Comparison of ENCODE assay signal across 19 cellular contexts in the genomic region with DNA sequence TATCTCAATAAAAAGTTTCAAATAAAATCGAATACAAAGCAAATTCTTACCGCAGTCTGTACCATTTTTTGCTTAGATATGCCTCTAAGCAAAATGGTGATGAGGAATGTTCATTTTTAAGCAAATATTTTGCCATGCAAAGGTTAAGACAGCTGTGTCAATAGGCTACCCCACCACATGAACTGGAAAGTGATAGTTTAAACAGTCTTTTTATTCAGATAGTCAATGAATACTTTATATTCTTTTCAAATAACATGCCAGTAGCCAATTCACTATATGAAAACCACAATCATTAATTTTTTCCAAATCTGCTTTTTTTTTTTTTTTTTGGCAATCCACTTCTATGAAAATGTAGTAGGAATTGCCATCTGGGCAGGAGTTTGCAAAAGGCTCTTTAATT.
DNase-seq lines count a peak whose midpoint lies in the region; TF ChIP-seq lines count a peak whose summit lies in the region.
"Had no signal": no experiment of that assay in that cellular context is flagged by ENCODE, and none has a peak within 500 bp of the region (broad histone marks: within the 10 kb centered on the region; RNA-seq: fewer than 3 reads in every experiment).

No MANE protein-coding gene starts in this region.

- peak overlapping the region; percentile 42 for H3K4me3 ChIP-seq in endodermal cell (ENCODE audit: low read length)
- no peak overlapping the region for H3K4me3 ChIP-seq in ovary
- H3K4me3 ChIP-seq: BLaER1, HAP-1 had no signal

- H3K9me3 Mint-ChIP-seq in endodermal cell (peaks cover 43% of the 10 kb centered on the region), mesothelial cell of epicardium (peaks cover 25% of the 10 kb centered on the region)
- H3K9me3 Mint-ChIP-seq: HFFc6 had no signal

- peaks cover 17% of the 10 kb centered on the region for H3K4me1 Mint-ChIP-seq in endodermal cell
- peaks cover 21% of the 10 kb centered on the region for H3K4me1 Mint-ChIP-seq in mesothelial cell of epicardium
- H3K4me1 Mint-ChIP-seq: B cell; CD4-positive, CD25-positive, alpha-beta regulatory T cell had no signal

- H3K4me1 ChIP-seq in endodermal cell (ENCODE audit: control insufficient read depth, insufficient read depth, low read length) (peaks cover 4% of the 10 kb centered on the region), ovary (ENCODE audit: insufficient read depth) (peaks cover 6% of the 10 kb centered on the region)
- H3K4me1 ChIP-seq: BLaER1, HAP-1 had no signal

- no peaks in the 10 kb centered on the region for H3K27me3 Mint-ChIP-seq in endodermal cell (ENCODE audit: insufficient read depth)
- no peaks in the 10 kb centered on the region for H3K27me3 Mint-ChIP-seq in mesothelial cell of epicardium (ENCODE audit: low read depth)

- WGBS in endodermal cell (ENCODE audit: insufficient coverage in 1 of 2, insufficient read length in 1 of 2), 2 experiments, result 91 to 100% methylated on average over 1 to 2 of the region's 2 CpGs
- WGBS in ovary, 3 donors, result 58 to 93% (median 86%) methylated on average over 2 of the region's 2 CpGs

- H3K27ac ChIP-seq in endodermal cell (ENCODE audit: low read depth, low read length), result no peak overlapping the region
- peak overlapping the region in 1 of 2 donors; percentile 43 for H3K27ac ChIP-seq in ovary
- H3K27ac ChIP-seq: 22Rv1, BLaER1, C4-2B had no signal

- intact Hi-C loops in ovary (cut with DNase I), result no loop called here

- H3K9me3 ChIP-seq in endodermal cell (ENCODE audit: control insufficient read depth, low read length) (peaks cover 36% of the 10 kb centered on the region), ovary (no peaks in the 10 kb centered on the region)
- H3K9me3 ChIP-seq: BLaER1, HAP-1 had no signal

- H3K27me3 ChIP-seq in endodermal cell (ENCODE audit: control insufficient read depth, insufficient read depth, low read length, poor library complexity, severe bottlenecking) (no peaks in the 10 kb centered on the region), ovary (no peaks in the 10 kb centered on the region)
- H3K27me3 ChIP-seq: BLaER1 had no signal

- H3K36me3 Mint-ChIP-seq in endodermal cell (ENCODE audit: low read depth), result peaks cover 23% of the 10 kb centered on the region
- H3K36me3 Mint-ChIP-seq in mesothelial cell of epicardium, result peaks cover 17% of the 10 kb centered on the region
- H3K36me3 Mint-ChIP-seq: CD4-positive, CD25-positive, alpha-beta regulatory T cell; CD8-positive, alpha-beta T cell had no signal

- TF ChIP-seq CTCF in endodermal cell (conservative IDR thresholded peaks at IDR 0.05) (no peak), mesothelial cell of epicardium (IDR thresholded peaks at IDR 0.05; ENCODE audit: unreplicated experiment) (no peak), ovary (IDR thresholded peaks at IDR 0.05) (no peak)

- H3K36me3 ChIP-seq in endodermal cell (ENCODE audit: control insufficient read depth, insufficient read depth, low read length) (no peaks in the 10 kb centered on the region), ovary (no peaks in the 10 kb centered on the region)
- H3K36me3 ChIP-seq: BLaER1, HAP-1 had no signal

- H3K27ac Mint-ChIP-seq in endodermal cell, result no peak overlapping the region
- H3K27ac Mint-ChIP-seq in mesothelial cell of epicardium, result peak overlapping the region; percentile 62
- H3K27ac Mint-ChIP-seq: B cell; CD4-positive, CD25-positive, alpha-beta regulatory T cell; CD8-positive, alpha-beta T cell; HFFc6 had no signal

- DNase-seq in DMS53 (lab: John Stamatoyannopoulos, UW) (peak; percentile 22), DMS53 treated with DMSO at 0.1 percent for 48 hours (lab: John Stamatoyannopoulos, UW; ENCODE audit: unreplicated experiment) (no peak), COLO829 (ENCODE audit: low spot score) (peak; percentile 30), endodermal cell (no peak), mesothelial cell of epicardium (ENCODE audit: low spot score in 2 of 2, unreplicated experiment in 2 of 2) (no peak), T-helper 2 cell (no peak), SHP77 (lab: John Stamatoyannopoulos, UW) (no peak), ovary (no peak)
- DNase-seq: CD4-positive, CD25-positive, alpha-beta regulatory T cell; CD8-positive, alpha-beta T cell; DMS 273 treated with DMSO at 0.1 percent for 48 hours; DND-41; GOT3; HFFc6 had no signal

- no peak for TF ChIP-seq EP300 in ovary (IDR thresholded peaks at IDR 0.05)

- no peak for TF ChIP-seq POLR2A in ovary (IDR thresholded peaks at IDR 0.05)

- no peak overlapping the region for H3K9ac ChIP-seq in endodermal cell (ENCODE audit: extremely low read depth, low read length, poor library complexity, severe bottlenecking)
- H3K9ac ChIP-seq: BLaER1 had no signal

- H3K4me3 Mint-ChIP-seq in endodermal cell (no peak overlapping the region), mesothelial cell of epicardium (no peak overlapping the region)
- H3K4me3 Mint-ChIP-seq: B cell; CD4-positive, CD25-positive, alpha-beta regulatory T cell; CD8-positive, alpha-beta T cell; HFFc6 had no signal

Comparison
In these comparisons a context has a peak if more than half of its experiments do, and no peak if none do; other contexts are left out.
1. DNase-seq: peak in DMS53 (single experiment) and COLO829 (single experiment); none in DMS53 treated with DMSO at 0.1 percent for 48 hours (single experiment), endodermal cell (single experiment), mesothelial cell of epicardium (0 of 2), T-helper 2 cell (0 of 5), SHP77 (0 of 2) and ovary (0 of 5).